Comparison of ENCODE assay signal across 9 cellular contexts in the genomic region with DNA sequence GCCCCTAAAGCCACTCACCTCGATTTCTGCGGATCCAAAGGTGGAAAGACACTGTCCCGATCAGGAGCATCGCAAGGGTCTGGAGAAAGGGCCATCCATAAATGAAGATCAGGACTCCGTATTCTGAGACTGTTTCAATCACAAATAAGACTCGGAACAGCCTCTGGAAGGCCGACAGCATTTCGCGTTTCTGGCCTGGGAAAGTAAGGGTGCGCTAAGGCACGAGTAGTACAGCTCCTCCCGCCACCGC. TPM values are rescaled to one million over a fixed set of nuclear protein-coding genes. Genes with fewer than 3 reads are reported as not detected.
A peak's percentile ranks its signal among the peaks of the same experiment; 100 is the strongest.
DNase-seq lines count a peak whose midpoint lies in the region; ATAC-seq, FAIRE-seq and TF ChIP-seq lines count a peak whose summit lies in the region.
"Had no signal": no experiment of that assay in that cellular context is flagged by ENCODE, and none has a peak within 500 bp of the region (broad histone marks: within the 10 kb centered on the region; RNA-seq: fewer than 3 reads in every experiment).

No MANE protein-coding gene starts in this region.

- ATAC-seq in HG03045 (IDR thresholded peaks at IDR 0.05; ENCODE audit: unreplicated experiment), result peak; percentile 49
- no peak for ATAC-seq in GM12878
- peak; percentile 19 for ATAC-seq in aorta (ENCODE audit: low FRiP score)

- under 1% methylated on average over 13 of the region's 13 CpGs for WGBS in GM12878 (ENCODE audit: insufficient coverage, insufficient replicate concordance, low lambda C conversion rate, missing lambda C conversion rate)
- 2% methylated on average over 13 of the region's 13 CpGs for WGBS in aorta, 2 donors

- H3K79me2 ChIP-seq in GM12878 (ENCODE audit: control insufficient read depth, insufficient read depth, low read length), result peaks cover 4% of the 10 kb centered on the region

- FAIRE-seq in GM12878 (lab: Jason Lieb, UNC), result no peak

- SMC1A ChIA-PET in GM12878 (lab: Charles Lee; ENCODE audit: uncharacterized antibody, unreplicated experiment), result interaction anchor here (0.8 kb wide), 1 partner anchor 131 kb away, joined by 3 read pairs; no protein-coding TSS in a partner anchor

- peak overlapping the region; percentile 97 for H2AFZ ChIP-seq in GM12878 (ENCODE audit: control insufficient read depth, low read depth, low read length)

- H3K4me2 ChIP-seq in GM12878 (ENCODE audit: control insufficient read depth, insufficient read depth), result peak overlapping the region; percentile 90

- H3K27me3 ChIP-seq in GM12878 (replicated peaks in 1 of 2; ENCODE audit: control insufficient read depth in 2 of 2, insufficient read depth in 2 of 2, low read length in 1 of 2), result no peaks in the 10 kb centered on the region
- H3K27me3 ChIP-seq in aorta (ENCODE audit: control insufficient read depth in 1 of 2, insufficient read depth in 2 of 2, low read length in 1 of 2), result no peaks in the 10 kb centered on the region

- CTCF ChIA-PET in GM12878 (lab: Yijun Ruan, JAX), result interaction anchor here (0.7 to 2.1 kb wide), 7 partner anchors 17 to 899 kb away, joined by 3 to 7 read pairs (median 5); no protein-coding TSS in a partner anchor
- CTCF ChIA-PET in HEK293T (lab: Yijun Ruan, JAX), result interaction anchor here (0.7 to 1.7 kb wide), 4 partner anchors 18 to 79 kb away, joined by 3 to 8 read pairs (median 6); no protein-coding TSS in a partner anchor

- H3K4me3 ChIP-seq in GM12878 (peak overlapping the region; percentile 71), aorta (ENCODE audit: low read length in 2 of 2) (peak overlapping the region; percentile 55 to 72)

- no peaks in the 10 kb centered on the region for H4K20me1 ChIP-seq in GM12878 (ENCODE audit: control insufficient read depth, insufficient read depth)

- no peak for TF ChIP-seq CTCF in GM12878 (IDR thresholded peaks at IDR 0.05 in 2 of 3, conservative IDR thresholded peaks at IDR 0.05 in 1 of 3; ENCODE audit: control insufficient read depth in 2 of 3, extremely low read depth in 1 of 3, insufficient read depth in 1 of 3, low read depth in 3 of 3, low read length in 3 of 3)

- DNase-seq in COR-L47 (lab: John Stamatoyannopoulos, UW) (peak; percentile 41), GM12878 (ENCODE audit: low read depth, low spot score) (no peak), medulla oblongata (ENCODE audit: extremely low spot score) (peak; percentile 9), aorta (no peak), AG08395 (ENCODE audit: low spot score) (no peak), HEK293T (ENCODE audit: extremely low spot score) (no peak), dedifferentiated amniotic fluid mesenchymal stem cell (ENCODE audit: extremely low spot score) (no peak)

- TF ChIP-seq EP300 in GM12878 (IDR thresholded peaks at IDR 0.05; ENCODE audit: borderline replicate concordance in 1 of 2, control insufficient read depth in 1 of 2, low read depth in 2 of 2, low read length in 2 of 2), result no peak

- RAD21 ChIA-PET in GM12878 (lab: Charles Lee; ENCODE audit: unreplicated experiment), result interaction anchor here (0.6 to 1.7 kb wide), 4 partner anchors 19 to 693 kb away, joined by 3 to 5 read pairs (median 4); a partner anchor contains a TSS

- H3K9me3 ChIP-seq in GM12878 (replicated peaks; ENCODE audit: control insufficient read depth, insufficient read depth, low read length), result no peaks in the 10 kb centered on the region; the same call in 2 of the 3 replicates
- no peaks in the 10 kb centered on the region for H3K9me3 ChIP-seq in aorta (ENCODE audit: control insufficient read depth, low read length)

- BruUV-seq in GM12878 (replicated peaks; lab: Mats Ljungman, UMichigan), result TSS peak; percentile 84

- in situ Hi-C loops in GM12878 (cut with MboI), result no loop called here

- POLR2A ChIA-PET in GM12878 (lab: Charles Lee) (no interaction called here), HEK293T (lab: Yijun Ruan, JAX) (interaction anchor here (0.6 to 1.2 kb wide), 8 partner anchors 8 to 152 kb away, joined by 3 to 4 read pairs (median 4); a partner anchor contains a TSS)

- intact Hi-C loops in GM12878 (cut with micrococcal nuclease; ENCODE audit: unreplicated experiment) (no loop called here), aorta (cut with DNase I) (no loop called here)

- H3K36me3 ChIP-seq in GM12878 (ENCODE audit: control insufficient read depth in 2 of 2, insufficient read depth in 2 of 2, low read length in 1 of 2) (no peaks in the 10 kb centered on the region), aorta (ENCODE audit: control insufficient read depth in 1 of 2, insufficient read depth in 2 of 2, low read length in 1 of 2) (no peaks in the 10 kb centered on the region)

- peak overlapping the region; percentile 59 for H3K27ac ChIP-seq in GM12878 (ENCODE audit: control insufficient read depth, insufficient read depth)
- H3K27ac ChIP-seq in aorta (ENCODE audit: low read depth in 1 of 2, low read length in 2 of 2), result no peak overlapping the region

- TF ChIP-seq RAD21 in GM12878 (IDR thresholded peaks at IDR 0.05; ENCODE audit: insufficient read depth, low read depth, low read length), result no peak

- H3K9ac ChIP-seq in GM12878 (ENCODE audit: control insufficient read depth, insufficient read depth, low read length), result peak overlapping the region; percentile 55

- TF ChIP-seq POLR2A in GM12878 (IDR thresholded peaks at IDR 0.05; ENCODE audit: low read depth, low read length), result no peak

- H3K4me1 ChIP-seq in GM12878 (ENCODE audit: control insufficient read depth, insufficient read depth, low read length) (peaks cover under 1% of the 10 kb centered on the region; the same call in 1 of the 2 replicates), aorta (ENCODE audit: control insufficient read depth in 1 of 2, insufficient read depth in 2 of 2, low read length in 2 of 2) (no peaks in the 10 kb centered on the region)

TF ChIP-seq in GM12878, 131 proteins besides CTCF, POLR2A, EP300 and RAD21:
- no peak for TF ChIP-seq ATF7 (IDR thresholded peaks at IDR 0.05; ENCODE audit: low read depth)
- 0 out of 2 replicates have a peak, but pooled peaks have one; percentile 14 for TF ChIP-seq EED (IDR thresholded peaks at IDR 0.05; ENCODE audit: low read depth)
TF ChIP-seq in GM12878: peak in this region for 1.

TF ChIP-seq in HEK293T, 16 proteins besides CTCF, POLR2A, EP300 and RAD21 (continues in another document):
- no peak for TF ChIP-seq SUZ12 (IDR thresholded peaks at IDR 0.05)
- TF ChIP-seq FOXK2 (IDR thresholded peaks at IDR 0.05), result no peak
- TF ChIP-seq ZNF384 (IDR thresholded peaks at IDR 0.05), result no peak
- TF ChIP-seq NFRKB (IDR thresholded peaks at IDR 0.05), result no peak
- TF ChIP-seq HDGF (IDR thresholded peaks at IDR 0.05; ENCODE audit: borderline replicate concordance), result no peak

RNA-seq across cellular contexts. Expression of a gene that starts 44.6 kb away (rescaled TPM):
- total RNA-seq in GM12878 (2013; cell fraction: nucleolus; rRNA removed), result not detected in 2 replicates
- total RNA-seq in GM12878 (2014; rRNA removed) (not detected in 2 replicates), GM12878 (2014; rRNA removed; fragmentation: Illumina TruSeq; extraction: Trizol) (not detected in 2 replicates), GM12878 (2021) (not detected in 2 replicates), aorta (not detected)
- polyA plus RNA-seq in GM12878 (2011; ENCODE audit: low read depth), result not detected
- polyA plus RNA-seq in GM12878 (2011; rRNA removed) (not detected in 2 replicates), GM12878 (2014; fragmentation: Illumina TruSeq; extraction: Trizol) (not detected in 2 replicates), GM12878 (2014; fragmentation: Nextera tagmentation; extraction: Ambion mirVana) (not detected), GM12878 (2014; rRNA removed) (not detected in 2 replicates), GM12878 (2016; fragmentation: Nextera tagmentation; extraction: Ambion mirVana) (not detected), aorta (under 1 TPM in 1 of 2 donors, not detected in 1; 0.38 TPM)
- not detected in 2 replicates for polyA plus RNA-seq in GM12878 (2011; cell fraction: cytosol; rRNA removed)
- polyA plus RNA-seq in GM12878 (2011; cell fraction: nucleus; rRNA removed), result not detected in 2 replicates
- not detected in 2 replicates for polyA plus RNA-seq in GM12878 (2012)
- not detected in 2 replicates for polyA minus RNA-seq in GM12878 (2011; rRNA and poly(A)+ RNA removed)
- not detected in 2 replicates for polyA minus RNA-seq in GM12878 (2011; cell fraction: cytosol; rRNA and poly(A)+ RNA removed)
- not detected in 2 replicates for polyA minus RNA-seq in GM12878 (2011; cell fraction: nucleus; rRNA and poly(A)+ RNA removed)
- total RNA-seq: RPMI7951 had no signal

RNA-seq across cellular contexts. Expression of a gene that starts 46.5 kb away (rescaled TPM):
- 6.0 and 6.1 TPM in 2 replicates for total RNA-seq in GM12878 (2013; cell fraction: nucleolus; rRNA removed)
- total RNA-seq in GM12878 (2014; rRNA removed) (3.3 and 3.4 TPM in 2 replicates), GM12878 (2014; rRNA removed; fragmentation: Illumina TruSeq; extraction: Trizol) (3.8 and 4.7 TPM in 2 replicates), GM12878 (2021) (5.3 and 6.4 TPM in 2 replicates), aorta (1 to 10 TPM; 1.8 to 2.8 TPM)
- 3.1 TPM for polyA plus RNA-seq in GM12878 (2011; ENCODE audit: low read depth)
- polyA plus RNA-seq in GM12878 (2011; rRNA removed) (2.9 and 4.9 TPM in 2 replicates), GM12878 (2014; fragmentation: Illumina TruSeq; extraction: Trizol) (4.6 and 4.9 TPM in 2 replicates), GM12878 (2014; fragmentation: Nextera tagmentation; extraction: Ambion mirVana) (1 to 10 TPM; 7.6 to 8.7 TPM), GM12878 (2014; rRNA removed) (7.5 and 7.6 TPM in 2 replicates), GM12878 (2016; fragmentation: Nextera tagmentation; extraction: Ambion mirVana) (1 to 10 TPM; 6.1 to 6.6 TPM), aorta (1 to 10 TPM; 3.6 to 4.0 TPM)
- 6.8 and 8.0 TPM in 2 replicates for polyA plus RNA-seq in GM12878 (2011; cell fraction: cytosol; rRNA removed)
- 10.9 and 13.6 TPM in 2 replicates for polyA plus RNA-seq in GM12878 (2011; cell fraction: nucleus; rRNA removed)
- 3.7 and 4.0 TPM in 2 replicates for polyA plus RNA-seq in GM12878 (2012)
- 2.9 and 5.9 TPM in 2 replicates for polyA minus RNA-seq in GM12878 (2011; rRNA and poly(A)+ RNA removed)
- 2.0 and 2.2 TPM in 2 replicates for polyA minus RNA-seq in GM12878 (2011; cell fraction: cytosol; rRNA and poly(A)+ RNA removed)
- polyA minus RNA-seq in GM12878 (2011; cell fraction: nucleus; rRNA and poly(A)+ RNA removed), result 10.4 and 18.6 TPM in 2 replicates

RNA-seq across cellular contexts. Expression of a gene that starts 53.0 kb away (rescaled TPM):
- total RNA-seq in GM12878 (2013; cell fraction: nucleolus; rRNA removed), result not detected in 2 replicates
- total RNA-seq in GM12878 (2014; rRNA removed), result not detected in 2 replicates
- not detected in 2 replicates for total RNA-seq in GM12878 (2014; rRNA removed; fragmentation: Illumina TruSeq; extraction: Trizol)
- not detected in 2 replicates for total RNA-seq in GM12878 (2021)
- not detected for polyA plus RNA-seq in GM12878 (2011; ENCODE audit: low read depth)
- not detected in 2 replicates for polyA plus RNA-seq in GM12878 (2011; rRNA removed)
- polyA plus RNA-seq in GM12878 (2011; cell fraction: cytosol; rRNA removed), result not detected in 2 replicates
- polyA plus RNA-seq in GM12878 (2011; cell fraction: nucleus; rRNA removed), result not detected in 2 replicates
- polyA plus RNA-seq in GM12878 (2012), result not detected in 2 replicates
- polyA plus RNA-seq in GM12878 (2014; fragmentation: Illumina TruSeq; extraction: Trizol), result not detected in 2 replicates
- polyA plus RNA-seq in GM12878 (2014; fragmentation: Nextera tagmentation; extraction: Ambion mirVana), result not detected
- not detected in 2 replicates for polyA plus RNA-seq in GM12878 (2014; rRNA removed)
- not detected for polyA plus RNA-seq in GM12878 (2016; fragmentation: Nextera tagmentation; extraction: Ambion mirVana)
- polyA minus RNA-seq in GM12878 (2011; rRNA and poly(A)+ RNA removed), result not detected in 2 replicates
- not detected in 2 replicates for polyA minus RNA-seq in GM12878 (2011; cell fraction: cytosol; rRNA and poly(A)+ RNA removed)
- not detected in 2 replicates for polyA minus RNA-seq in GM12878 (2011; cell fraction: nucleus; rRNA and poly(A)+ RNA removed)
- not detected for total RNA-seq in aorta
- polyA plus RNA-seq in aorta, result not detected
- total RNA-seq: RPMI7951 had no signal

Comparison
In these comparisons a context has a peak if more than half of its experiments do, and no peak if none do; other contexts are left out.
1. DNase-seq: peak in COR-L47 (single experiment) and medulla oblongata (single experiment); none in GM12878 (single experiment), aorta (0 of 2), AG08395 (single experiment), HEK293T (single experiment) and dedifferentiated amniotic fluid mesenchymal stem cell (single experiment).